34 cellular contexts compared by ENCODE assay signal in the genomic region with DNA sequence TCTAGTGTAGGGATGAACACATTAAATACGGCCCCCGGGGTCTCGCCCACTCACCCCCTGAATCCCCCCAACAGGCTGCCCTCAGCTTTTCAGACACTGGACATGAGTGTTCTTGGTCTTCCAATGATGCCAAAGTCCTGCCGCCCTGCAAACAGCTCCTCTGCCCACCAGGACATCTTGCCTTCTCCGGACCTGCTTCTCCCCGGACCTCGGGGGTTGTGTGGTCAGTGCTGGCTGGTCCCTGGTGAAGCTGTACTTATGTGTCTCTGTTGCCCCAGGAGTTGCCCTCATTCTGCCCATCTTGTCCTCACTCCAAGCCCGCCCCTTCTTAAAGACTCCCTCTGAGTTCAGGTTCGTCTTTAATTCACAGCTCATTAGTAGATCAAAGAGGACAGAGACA. TPM values are rescaled to one million over a fixed set of nuclear protein-coding genes. Genes with fewer than 3 reads are reported as not detected.
"Had no signal": no experiment of that assay in that cellular context is flagged by ENCODE, and none has a peak within 500 bp of the region (broad histone marks: within the 10 kb centered on the region; RNA-seq: fewer than 3 reads in every experiment).

No MANE protein-coding gene starts in this region.

- H3K4me1 ChIP-seq: foreskin keratinocyte, left lung, vagina had no signal

- H3K27ac Mint-ChIP-seq: activated CD4-positive, alpha-beta memory T cell treated with anti-CD3 and anti-CD28 coated beads, Interleukin-2, amount 10 ng/mL, durations not matched to agents 7 days and 5 days; activated CD4-positive, alpha-beta T cell treated with anti-CD3 and anti-CD28 coated beads, Interleukin-2, amount 10 ng/mL, durations not matched to agents 7 days and 5 days; activated T-cell treated with anti-CD3 and anti-CD28 coated beads, Interleukin-2, amount 50 U/mL, for 24 hours; activated T-helper 17 cell treated with anti-CD3 and anti-CD28 coated beads, Interleukin-2, amount 50 U/mL, for 72 hours; mesothelial cell of epicardium; naive thymus-derived CD4-positive, alpha-beta T cell; type B pancreatic cell; WTC11 had no signal

- H3K27ac ChIP-seq: coronary artery, foreskin keratinocyte, heart left ventricle, left lung, skin epidermis, vagina had no signal

- H3K4me1 Mint-ChIP-seq: activated CD4-positive, alpha-beta memory T cell treated with anti-CD3 and anti-CD28 coated beads, Interleukin-2, amount 10 ng/mL, durations not matched to agents 7 days and 5 days; activated CD4-positive, alpha-beta T cell treated with anti-CD3 and anti-CD28 coated beads, Interleukin-2, amount 10 ng/mL, durations not matched to agents 7 days and 5 days; activated T-helper 17 cell treated with anti-CD3 and anti-CD28 coated beads, Interleukin-2, amount 50 U/mL, for 72 hours; naive thymus-derived CD4-positive, alpha-beta T cell had no signal

- H3K36me3 Mint-ChIP-seq: mesothelial cell of epicardium; naive thymus-derived CD4-positive, alpha-beta T cell; type B pancreatic cell; WTC11 had no signal

- ATAC-seq: activated T-helper 17 cell treated with anti-CD3 and anti-CD28 coated beads, Interleukin-2, amount 50 U/mL, for 72 hours; foreskin keratinocyte; left lung; naive thymus-derived CD4-positive, alpha-beta T cell; sciatic nerve; SK-N-SH treated with all-trans-retinoic acid at 6 μM for 48 hours had no signal

- H3K27me3 ChIP-seq: vagina had no signal

- H3K36me3 ChIP-seq: heart left ventricle, left lung, vagina had no signal

- DNase-seq: activated CD4-positive, alpha-beta memory T cell treated with anti-CD3 and anti-CD28 coated beads, Interleukin-2, amount 10 ng/mL, durations not matched to agents 7 days and 5 days; activated CD4-positive, alpha-beta T cell treated with anti-CD3 and anti-CD28 coated beads for 1 hour; activated CD4-positive, alpha-beta T cell treated with anti-CD3 and anti-CD28 coated beads, Interleukin-2, amount 10 ng/mL, durations not matched to agents 7 days and 5 days; activated CD8-positive, alpha-beta memory T cell treated with anti-CD3 and anti-CD28 coated beads, Interleukin-2, amount 50 U/mL, for 48 hours; activated gamma-delta T cell treated with Interleukin-2 at 50 U/mL for 16 hours; activated naive CD4-positive, alpha-beta T cell treated with anti-CD3 and anti-CD28 coated beads, Interleukin-2, amount 50 U/mL, for 16 hours; activated T-cell treated with anti-CD3 and anti-CD28 coated beads, Interleukin-2, amount 50 U/mL, for 24 hours; cerebellar nuclear complex; effector memory CD8-positive, alpha-beta T cell; foreskin keratinocyte; kidney glomerular epithelial cell; left lung; naive thymus-derived CD4-positive, alpha-beta T cell; stimulated activated CD4-positive, alpha-beta T cell treated with anti-CD3 and anti-CD28 coated beads, Interleukin-12 subunit alpha, Interleukin-12 subunit beta, amount 100 ng/mL, for 4 hours; stimulated activated CD4-positive, alpha-beta T cell treated with anti-CD3 and anti-CD28 coated beads, Interleukin-4, amount 100 ng/mL, for 1 hour; stimulated activated naive CD8-positive, alpha-beta T cell treated with anti-CD3 and anti-CD28 coated beads, Interleukin-15, Interleukin-2, amounts not matched to agents 100 U/mL and 50 U/mL, for 24 hours; T-helper 17 cell; T1000 had no signal

- H3K4me3 ChIP-seq: coronary artery, dorsolateral prefrontal cortex, heart left ventricle, left lung, lung, skin epidermis, vagina had no signal

- H3K9me3 Mint-ChIP-seq: activated CD4-positive, alpha-beta memory T cell treated with anti-CD3 and anti-CD28 coated beads, Interleukin-2, amount 10 ng/mL, durations not matched to agents 7 days and 5 days; activated CD4-positive, alpha-beta T cell treated with anti-CD3 and anti-CD28 coated beads, Interleukin-2, amount 10 ng/mL, durations not matched to agents 7 days and 5 days; activated T-cell treated with anti-CD3 and anti-CD28 coated beads, Interleukin-2, amount 50 U/mL, for 24 hours; activated T-helper 17 cell treated with anti-CD3 and anti-CD28 coated beads, Interleukin-2, amount 50 U/mL, for 72 hours; effector memory CD8-positive, alpha-beta T cell; mesothelial cell of epicardium; neural crest cell; type B pancreatic cell had no signal

- H3K9me3 ChIP-seq: left lung, vagina had no signal

- H3K4me3 Mint-ChIP-seq: activated CD4-positive, alpha-beta memory T cell treated with anti-CD3 and anti-CD28 coated beads, Interleukin-2, amount 10 ng/mL, durations not matched to agents 7 days and 5 days; activated CD4-positive, alpha-beta T cell treated with anti-CD3 and anti-CD28 coated beads, Interleukin-2, amount 10 ng/mL, durations not matched to agents 7 days and 5 days; activated T-cell treated with anti-CD3 and anti-CD28 coated beads, Interleukin-2, amount 50 U/mL, for 24 hours; activated T-helper 17 cell treated with anti-CD3 and anti-CD28 coated beads, Interleukin-2, amount 50 U/mL, for 72 hours; effector memory CD8-positive, alpha-beta T cell; mesothelial cell of epicardium; naive thymus-derived CD4-positive, alpha-beta T cell; neural crest cell; T-helper 17 cell; type B pancreatic cell; WTC11 had no signal

RNA-seq across cellular contexts. Expression of a gene that starts 58.4 kb away (rescaled TPM):
- total RNA-seq: activated CD4-positive, alpha-beta memory T cell treated with anti-CD3 and anti-CD28 coated beads, Interleukin-2, amount 10 ng/mL, durations not matched to agents 7 days and 5 days; activated CD4-positive, alpha-beta T cell treated with anti-CD3 and anti-CD28 coated beads, Interleukin-2, amount 10 ng/mL, durations not matched to agents 7 days and 5 days; endothelial cell of umbilical vein; foreskin keratinocyte; heart left ventricle; left lung; lung; mesothelial cell of epicardium; omental fat pad; sciatic nerve; T-helper 17 cell; vagina had no signal
- polyA plus RNA-seq: esophagus; foreskin keratinocyte; heart left ventricle; lung; naive thymus-derived CD4-positive, alpha-beta T cell had no signal
